24 cellular contexts compared by ENCODE assay signal in genomic region chr2:136028001-136028400, GRCh38.
"Had no signal": no experiment of that assay in that cellular context is flagged by ENCODE, and none has a peak within 500 bp of the region (broad histone marks: within the 10 kb centered on the region; RNA-seq: fewer than 3 reads in every experiment).

No MANE protein-coding gene starts in this region.

- H3K4me3 ChIP-seq: coronary artery, dorsolateral prefrontal cortex, esophagus squamous epithelium, gastrocnemius medialis, heart right ventricle, left lung, lower lobe of right lung had no signal

- H3K27me3 ChIP-seq: dorsolateral prefrontal cortex, gastrocnemius medialis, heart right ventricle had no signal

- H3K36me3 Mint-ChIP-seq: mesothelial cell of epicardium had no signal

- H3K27ac ChIP-seq: coronary artery, dorsolateral prefrontal cortex, epithelial cell of prostate, esophagus squamous epithelium, gastrocnemius medialis, heart right ventricle, left lung, lower lobe of right lung had no signal

- FAIRE-seq: colon, islet of Langerhans, keratinocyte had no signal

- H3K9me3 Mint-ChIP-seq: mesothelial cell of epicardium had no signal

- H3K27ac Mint-ChIP-seq: mesothelial cell of epicardium had no signal

- H3K9me3 ChIP-seq: esophagus squamous epithelium, gastrocnemius medialis, heart right ventricle, left lung, lower lobe of right lung had no signal

- ATAC-seq: esophagus mucosa, gastrocnemius medialis, heart right ventricle, left cardiac atrium, left lung, left ventricle myocardium superior, lower lobe of right lung had no signal

- H3K4me3 Mint-ChIP-seq: mesothelial cell of epicardium had no signal

- H3K36me3 ChIP-seq: esophagus squamous epithelium, gastrocnemius medialis, heart right ventricle, left lung, lower lobe of right lung had no signal

- DNase-seq: dermis blood vessel endothelial cell; dorsolateral prefrontal cortex; effector CD4-positive, alpha-beta T cell; effector memory CD4-positive, alpha-beta T cell; erythroblast; esophagus squamous epithelium; foreskin fibroblast; foreskin melanocyte; gastrocnemius medialis; glutamatergic neuron; heart right ventricle; hippocampal formation; left cardiac atrium; left lung; left ventricle myocardium superior; lower lobe of right lung; mesenchymal stem cell had no signal
